In the genomic region with DNA sequence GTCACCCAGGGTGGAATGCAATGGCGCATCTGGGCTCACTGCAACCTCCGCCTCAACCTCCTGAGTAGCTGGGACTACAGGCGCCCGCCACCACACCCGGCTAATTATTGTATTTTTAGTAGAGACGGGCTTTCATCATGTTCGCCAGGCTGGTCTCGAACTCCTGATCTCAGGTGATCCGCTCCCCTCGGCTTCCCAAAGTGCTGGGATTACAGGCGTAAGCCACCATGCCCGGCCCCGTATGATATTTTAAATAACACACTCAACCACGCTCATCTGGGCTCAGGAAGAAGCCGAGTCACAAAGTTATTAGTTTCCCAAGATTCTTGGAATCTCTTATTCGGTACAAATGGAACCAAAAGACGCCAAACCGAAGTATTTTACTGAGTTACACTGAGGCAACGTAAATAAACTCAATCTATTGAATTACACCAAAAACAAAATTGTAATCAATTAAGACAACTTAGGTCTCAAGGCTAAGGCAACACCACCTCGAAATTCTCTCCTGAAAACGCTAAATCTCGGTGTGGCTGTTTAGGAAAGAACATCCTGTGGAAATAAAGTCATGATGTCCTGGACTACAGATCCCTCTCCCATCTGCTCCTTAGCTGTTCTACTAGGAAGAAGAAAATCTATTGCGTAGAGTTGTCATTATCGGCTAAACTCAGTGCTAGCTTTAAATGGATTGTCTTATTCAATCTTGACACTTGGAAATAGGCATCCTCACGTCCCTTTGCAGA, we compare ENCODE assay signal across 8 cellular contexts. TPM values are rescaled to one million over a fixed set of nuclear protein-coding genes. Genes with fewer than 3 reads are reported as not detected.
DNase-seq lines count a peak whose midpoint lies in the region; ATAC-seq lines count a peak whose summit lies in the region.

No MANE protein-coding gene starts in this region.

- H3K36me3 ChIP-seq in iPS-15b (ENCODE audit: control insufficient read depth, insufficient read depth, low read length): no peaks in the 10 kb centered on the region

- no peaks in the 10 kb centered on the region for H3K27me3 ChIP-seq in iPS-15b (ENCODE audit: control insufficient read depth, insufficient read depth, low read length)

- no peak for DNase-seq in activated T-cell treated with anti-CD3 and anti-CD28 coated beads, Interleukin-2, amount 50 U/mL, for 4 hours
- DNase-seq in activated T-cell treated with anti-CD3 and anti-CD28 coated beads, Interleukin-2, amount 50 U/mL, for 48 hours: no peak
- no peak for DNase-seq in stimulated activated naive B cell treated with anti-CD40 and anti-IgM and Interleukin-4, amounts not matched to agents 10 μg/mL and 1 μg/mL and 100 μg/mL, for 72 hours
- DNase-seq in cortex of kidney (lab: John Stamatoyannopoulos, UW): no peak
- no peak for DNase-seq in GM19240 (ENCODE audit: insufficient read length, low spot score)

- no peaks in the 10 kb centered on the region for H3K9me3 ChIP-seq in iPS-15b (ENCODE audit: control insufficient read depth, insufficient read depth, low read length)

- H3K4me1 Mint-ChIP-seq in activated T-cell treated with anti-CD3 and anti-CD28 coated beads, Interleukin-2, amount 50 U/mL, for 4 hours (ENCODE audit: low read depth): peaks cover 14% of the 10 kb centered on the region
- H3K4me1 Mint-ChIP-seq in activated naive CD8-positive, alpha-beta T cell (ENCODE audit: low read depth): peaks cover 17% of the 10 kb centered on the region
- H3K4me1 Mint-ChIP-seq in stimulated activated naive B cell treated with anti-CD40 and anti-IgM and Interleukin-4, amounts not matched to agents 10 μg/mL and 1 μg/mL and 100 μg/mL, for 72 hours: peaks cover 6 to 23% of the 10 kb centered on the region in 2 donors

- peaks cover 3% of the 10 kb centered on the region for H3K36me3 Mint-ChIP-seq in activated T-cell treated with anti-CD3 and anti-CD28 coated beads, Interleukin-2, amount 50 U/mL, for 4 hours (ENCODE audit: insufficient read depth)
- H3K36me3 Mint-ChIP-seq in activated naive CD8-positive, alpha-beta T cell: peaks cover 2% of the 10 kb centered on the region
- peaks cover 0 to 3% of the 10 kb centered on the region in 2 donors for H3K36me3 Mint-ChIP-seq in stimulated activated naive B cell treated with anti-CD40 and anti-IgM and Interleukin-4, amounts not matched to agents 10 μg/mL and 1 μg/mL and 100 μg/mL, for 72 hours

- H3K4me1 ChIP-seq in iPS-15b (ENCODE audit: control insufficient read depth, insufficient read depth, low read length): no peaks in the 10 kb centered on the region

- peak overlapping the region; percentile 71 for H3K4me3 ChIP-seq in iPS-15b (ENCODE audit: low read depth, low read length)

- peak overlapping the region; percentile 47 for H3K9ac ChIP-seq in iPS-15b (ENCODE audit: low read depth, low read length)

- peak overlapping the region; percentile 83 for H3K4me3 Mint-ChIP-seq in activated T-cell treated with anti-CD3 and anti-CD28 coated beads, Interleukin-2, amount 50 U/mL, for 4 hours
- peak overlapping the region; percentile 90 for H3K4me3 Mint-ChIP-seq in activated naive CD8-positive, alpha-beta T cell
- peak overlapping the region; percentile 84 to 91 for H3K4me3 Mint-ChIP-seq in stimulated activated naive B cell treated with anti-CD40 and anti-IgM and Interleukin-4, amounts not matched to agents 10 μg/mL and 1 μg/mL and 100 μg/mL, for 72 hours

- peak in 1 of 2 donors; percentile 2 for ATAC-seq in activated T-cell treated with anti-CD3 and anti-CD28 coated beads, Interleukin-2, amount 50 U/mL, for 4 hours
- no peak for ATAC-seq in stimulated activated naive B cell treated with anti-CD40 and anti-IgM and Interleukin-4, amounts not matched to agents 10 μg/mL and 1 μg/mL and 100 μg/mL, for 72 hours (replicated peaks)
- no peak for ATAC-seq in HG02852 (IDR thresholded peaks at IDR 0.05; ENCODE audit: unreplicated experiment)

- H3K9me3 Mint-ChIP-seq in activated T-cell treated with anti-CD3 and anti-CD28 coated beads, Interleukin-2, amount 50 U/mL, for 4 hours: no peaks in the 10 kb centered on the region
- no peaks in the 10 kb centered on the region for H3K9me3 Mint-ChIP-seq in activated naive CD8-positive, alpha-beta T cell (ENCODE audit: low read depth)
- H3K9me3 Mint-ChIP-seq in stimulated activated naive B cell treated with anti-CD40 and anti-IgM and Interleukin-4, amounts not matched to agents 10 μg/mL and 1 μg/mL and 100 μg/mL, for 72 hours: no peaks in the 10 kb centered on the region

- peak overlapping the region; percentile 62 for H3K27ac Mint-ChIP-seq in activated naive CD8-positive, alpha-beta T cell
- peak overlapping the region; percentile 97 for H3K27ac Mint-ChIP-seq in stimulated activated naive B cell treated with anti-CD40 and anti-IgM and Interleukin-4, amounts not matched to agents 10 μg/mL and 1 μg/mL and 100 μg/mL, for 72 hours

- H3K27me3 Mint-ChIP-seq in activated T-cell treated with anti-CD3 and anti-CD28 coated beads, Interleukin-2, amount 50 U/mL, for 4 hours (ENCODE audit: low read depth): no peaks in the 10 kb centered on the region
- H3K27me3 Mint-ChIP-seq in activated naive CD8-positive, alpha-beta T cell: no peaks in the 10 kb centered on the region
- peaks cover 0 to 5% of the 10 kb centered on the region in 2 donors for H3K27me3 Mint-ChIP-seq in stimulated activated naive B cell treated with anti-CD40 and anti-IgM and Interleukin-4, amounts not matched to agents 10 μg/mL and 1 μg/mL and 100 μg/mL, for 72 hours

RNA-seq across cellular contexts. Expression of a gene that starts 0.9 kb away (rescaled TPM):
- total RNA-seq in activated T-cell treated with anti-CD3 and anti-CD28 coated beads, Interleukin-2, amount 50 U/mL, for 4 hours: 10 to 100 TPM in 2 of 3 donors, 1 to 10 TPM in 1; 9.2 to 14.2 (median 10.6) TPM

RNA-seq across cellular contexts. Expression of a gene that starts 27.5 kb away (rescaled TPM):
- total RNA-seq in activated T-cell treated with anti-CD3 and anti-CD28 coated beads, Interleukin-2, amount 50 U/mL, for 4 hours: 1 to 10 TPM; 1.6 to 3.2 (median 2.4) TPM

RNA-seq across cellular contexts. Expression of a gene that starts 43.0 kb away (rescaled TPM):
- total RNA-seq in activated T-cell treated with anti-CD3 and anti-CD28 coated beads, Interleukin-2, amount 50 U/mL, for 4 hours: 10 to 100 TPM in 2 of 3 donors, 1 to 10 TPM in 1; 9.9 to 11.7 (median 11.4) TPM
